1 cellular context compared by ENCODE assay signal in the genomic region with DNA sequence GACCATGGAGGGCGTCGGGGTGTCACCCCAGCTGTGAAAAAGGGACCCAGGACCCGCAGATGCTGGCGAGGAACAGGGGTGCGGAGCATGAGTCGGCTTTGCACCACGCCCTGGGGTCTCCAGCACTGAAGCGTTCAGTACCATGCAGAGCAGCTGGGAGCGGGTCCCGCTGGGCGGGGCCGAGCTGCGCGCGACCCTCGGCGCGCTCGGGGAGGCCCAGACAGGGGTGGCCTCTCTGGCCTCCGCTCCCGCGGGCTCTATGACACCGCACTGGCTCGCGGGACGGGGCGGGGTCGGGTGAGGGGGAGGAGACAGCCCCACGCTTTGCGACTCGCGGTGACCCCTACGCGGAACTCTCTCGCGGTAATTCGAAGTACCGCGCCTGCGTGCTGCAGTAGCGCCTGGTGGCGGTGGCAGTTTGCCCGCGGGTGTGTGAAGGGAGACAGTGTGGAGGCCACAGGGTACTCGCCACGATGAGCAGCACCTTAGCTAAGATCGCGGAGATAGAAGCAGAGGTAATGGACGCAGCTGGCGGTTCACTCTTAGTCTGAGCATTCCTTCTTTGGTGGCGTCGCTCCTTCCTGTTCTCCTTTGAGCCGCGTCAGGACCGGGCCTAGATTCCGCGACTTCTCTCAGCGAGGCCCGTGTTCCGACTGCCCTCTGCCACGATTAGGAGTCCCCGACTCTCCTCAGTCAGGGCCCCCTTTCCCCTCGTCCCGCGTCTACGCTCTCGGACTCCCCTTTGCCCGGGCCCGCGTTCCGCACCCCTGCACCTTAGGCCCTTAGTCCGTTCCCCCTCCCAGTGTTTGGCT.
TF ChIP-seq lines count a peak whose summit lies in the region.

A gene with protein sequence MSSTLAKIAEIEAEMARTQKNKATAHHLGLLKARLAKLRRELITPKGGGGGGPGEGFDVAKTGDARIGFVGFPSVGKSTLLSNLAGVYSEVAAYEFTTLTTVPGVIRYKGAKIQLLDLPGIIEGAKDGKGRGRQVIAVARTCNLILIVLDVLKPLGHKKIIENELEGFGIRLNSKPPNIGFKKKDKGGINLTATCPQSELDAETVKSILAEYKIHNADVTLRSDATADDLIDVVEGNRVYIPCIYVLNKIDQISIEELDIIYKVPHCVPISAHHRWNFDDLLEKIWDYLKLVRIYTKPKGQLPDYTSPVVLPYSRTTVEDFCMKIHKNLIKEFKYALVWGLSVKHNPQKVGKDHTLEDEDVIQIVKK (plus strand): TSS at position 394 of the 812 bp plus-strand sequence. CDS start 80 bp downstream, at position 474.

TF ChIP-seq in SK-N-SH, 30 proteins besides CTCF, POLR2A, EP300 and RAD21 (continued from another document):
- TF ChIP-seq, protein P1, sequence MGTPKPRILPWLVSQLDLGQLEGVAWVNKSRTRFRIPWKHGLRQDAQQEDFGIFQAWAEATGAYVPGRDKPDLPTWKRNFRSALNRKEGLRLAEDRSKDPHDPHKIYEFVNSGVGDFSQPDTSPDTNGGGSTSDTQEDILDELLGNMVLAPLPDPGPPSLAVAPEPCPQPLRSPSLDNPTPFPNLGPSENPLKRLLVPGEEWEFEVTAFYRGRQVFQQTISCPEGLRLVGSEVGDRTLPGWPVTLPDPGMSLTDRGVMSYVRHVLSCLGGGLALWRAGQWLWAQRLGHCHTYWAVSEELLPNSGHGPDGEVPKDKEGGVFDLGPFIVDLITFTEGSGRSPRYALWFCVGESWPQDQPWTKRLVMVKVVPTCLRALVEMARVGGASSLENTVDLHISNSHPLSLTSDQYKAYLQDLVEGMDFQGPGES (IDR thresholded peaks at IDR 0.05; ENCODE audit: low read depth, low read length), result no peak
- TF ChIP-seq NRF1 (IDR thresholded peaks at IDR 0.05; ENCODE audit: low read depth, low read length) (peak; percentile 62; the same call in 1 of the 2 replicates), TCF12 (IDR thresholded peaks at IDR 0.05) (no peak), GABPA (IDR thresholded peaks at IDR 0.05; ENCODE audit: low read depth) (no peak), RFX5 (IDR thresholded peaks at IDR 0.05; ENCODE audit: low read length) (no peak), MXI1 (IDR thresholded peaks at IDR 0.05; ENCODE audit: low read depth, low read length) (peak; percentile 90), RXRA (IDR thresholded peaks at IDR 0.05; ENCODE audit: borderline replicate concordance, low read depth) (peak; percentile 8; the same call in 1 of the 2 replicates), SIN3A (IDR thresholded peaks at IDR 0.05; ENCODE audit: borderline replicate concordance, low read depth, low read length) (no peak), RCOR1 (IDR thresholded peaks at IDR 0.05; ENCODE audit: low read length) (no peak), SMC3 (IDR thresholded peaks at IDR 0.05; ENCODE audit: low read depth, low read length) (peak; percentile 38; the same call in 1 of the 2 replicates), POLR2AphosphoS5 (IDR thresholded peaks at IDR 0.05; ENCODE audit: low read depth, low read length) (peak; percentile 96), TEAD4 (IDR thresholded peaks at IDR 0.05; ENCODE audit: borderline replicate concordance, insufficient read depth) (no peak; the same call in 1 of the 2 replicates), FOXJ3 (CRISPR knock-in tag; IDR thresholded peaks at IDR 0.05) (no peak), FOXM1 (IDR thresholded peaks at IDR 0.05; ENCODE audit: low read depth) (no peak), EZH2phosphoT487 (IDR thresholded peaks at IDR 0.05; ENCODE audit: borderline replicate concordance, low read depth) (no peak), GATA2 (CRISPR knock-in tag; IDR thresholded peaks at IDR 0.05) (no peak), MEF2A (IDR thresholded peaks at IDR 0.05; ENCODE audit: borderline replicate concordance, low read depth) (no peak), YY1 (IDR thresholded peaks at IDR 0.05; ENCODE audit: low read depth) (peak; percentile 61; the same call in 1 of the 2 replicates), FOSL2 (IDR thresholded peaks at IDR 0.05; ENCODE audit: borderline replicate concordance, low read depth) (no peak)
- TF ChIP-seq, protein P2, sequence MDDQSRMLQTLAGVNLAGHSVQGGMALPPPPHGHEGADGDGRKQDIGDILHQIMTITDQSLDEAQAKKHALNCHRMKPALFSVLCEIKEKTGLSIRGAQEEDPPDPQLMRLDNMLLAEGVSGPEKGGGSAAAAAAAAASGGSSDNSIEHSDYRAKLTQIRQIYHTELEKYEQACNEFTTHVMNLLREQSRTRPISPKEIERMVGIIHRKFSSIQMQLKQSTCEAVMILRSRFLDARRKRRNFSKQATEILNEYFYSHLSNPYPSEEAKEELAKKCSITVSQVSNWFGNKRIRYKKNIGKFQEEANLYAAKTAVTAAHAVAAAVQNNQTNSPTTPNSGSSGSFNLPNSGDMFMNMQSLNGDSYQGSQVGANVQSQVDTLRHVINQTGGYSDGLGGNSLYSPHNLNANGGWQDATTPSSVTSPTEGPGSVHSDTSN (IDR thresholded peaks at IDR 0.05), result no peak
- TF ChIP-seq, protein P3, sequence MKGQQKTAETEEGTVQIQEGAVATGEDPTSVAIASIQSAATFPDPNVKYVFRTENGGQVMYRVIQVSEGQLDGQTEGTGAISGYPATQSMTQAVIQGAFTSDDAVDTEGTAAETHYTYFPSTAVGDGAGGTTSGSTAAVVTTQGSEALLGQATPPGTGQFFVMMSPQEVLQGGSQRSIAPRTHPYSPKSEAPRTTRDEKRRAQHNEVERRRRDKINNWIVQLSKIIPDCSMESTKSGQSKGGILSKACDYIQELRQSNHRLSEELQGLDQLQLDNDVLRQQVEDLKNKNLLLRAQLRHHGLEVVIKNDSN (IDR thresholded peaks at IDR 0.05; ENCODE audit: borderline replicate concordance, low read depth), result no peak
- TF ChIP-seq, protein P4, sequence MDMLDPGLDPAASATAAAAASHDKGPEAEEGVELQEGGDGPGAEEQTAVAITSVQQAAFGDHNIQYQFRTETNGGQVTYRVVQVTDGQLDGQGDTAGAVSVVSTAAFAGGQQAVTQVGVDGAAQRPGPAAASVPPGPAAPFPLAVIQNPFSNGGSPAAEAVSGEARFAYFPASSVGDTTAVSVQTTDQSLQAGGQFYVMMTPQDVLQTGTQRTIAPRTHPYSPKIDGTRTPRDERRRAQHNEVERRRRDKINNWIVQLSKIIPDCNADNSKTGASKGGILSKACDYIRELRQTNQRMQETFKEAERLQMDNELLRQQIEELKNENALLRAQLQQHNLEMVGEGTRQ (IDR thresholded peaks at IDR 0.05; ENCODE audit: borderline replicate concordance, low read depth, low read length), result no peak
- TF ChIP-seq, protein P5, sequence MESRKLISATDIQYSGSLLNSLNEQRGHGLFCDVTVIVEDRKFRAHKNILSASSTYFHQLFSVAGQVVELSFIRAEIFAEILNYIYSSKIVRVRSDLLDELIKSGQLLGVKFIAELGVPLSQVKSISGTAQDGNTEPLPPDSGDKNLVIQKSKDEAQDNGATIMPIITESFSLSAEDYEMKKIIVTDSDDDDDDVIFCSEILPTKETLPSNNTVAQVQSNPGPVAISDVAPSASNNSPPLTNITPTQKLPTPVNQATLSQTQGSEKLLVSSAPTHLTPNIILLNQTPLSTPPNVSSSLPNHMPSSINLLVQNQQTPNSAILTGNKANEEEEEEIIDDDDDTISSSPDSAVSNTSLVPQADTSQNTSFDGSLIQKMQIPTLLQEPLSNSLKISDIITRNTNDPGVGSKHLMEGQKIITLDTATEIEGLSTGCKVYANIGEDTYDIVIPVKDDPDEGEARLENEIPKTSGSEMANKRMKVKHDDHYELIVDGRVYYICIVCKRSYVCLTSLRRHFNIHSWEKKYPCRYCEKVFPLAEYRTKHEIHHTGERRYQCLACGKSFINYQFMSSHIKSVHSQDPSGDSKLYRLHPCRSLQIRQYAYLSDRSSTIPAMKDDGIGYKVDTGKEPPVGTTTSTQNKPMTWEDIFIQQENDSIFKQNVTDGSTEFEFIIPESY (IDR thresholded peaks at IDR 0.05; ENCODE audit: borderline replicate concordance, low read depth), result peak; percentile 98
- TF ChIP-seq, protein P6, sequence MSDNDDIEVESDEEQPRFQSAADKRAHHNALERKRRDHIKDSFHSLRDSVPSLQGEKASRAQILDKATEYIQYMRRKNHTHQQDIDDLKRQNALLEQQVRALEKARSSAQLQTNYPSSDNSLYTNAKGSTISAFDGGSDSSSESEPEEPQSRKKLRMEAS (IDR thresholded peaks at IDR 0.05; ENCODE audit: low read depth), result peak; percentile 42; the same call in 1 of the 2 replicates
